ENCODE assay signal across 18 cellular contexts in genomic region chr13:106573279-106573831, GRCh38. TPM values are rescaled to one million over a fixed set of nuclear protein-coding genes. Genes with fewer than 3 reads are reported as not detected.
DNase-seq lines count a peak whose midpoint lies in the region; ATAC-seq and TF ChIP-seq lines count a peak whose summit lies in the region.
"Had no signal": no experiment of that assay in that cellular context is flagged by ENCODE, and none has a peak within 500 bp of the region (broad histone marks: within the 10 kb centered on the region; RNA-seq: fewer than 3 reads in every experiment).

No MANE protein-coding gene starts in this region.

- 75% methylated on average over 8 of the region's 8 CpGs for WGBS in right lobe of liver (ENCODE audit: insufficient coverage, low coverage, low lambda C conversion rate, missing lambda C conversion rate)

- H3K4me3 Mint-ChIP-seq in mesothelial cell of epicardium = no peak overlapping the region
- H3K4me3 Mint-ChIP-seq: activated naive CD4-positive, alpha-beta T cell treated with anti-CD3 and anti-CD28 coated beads, Interleukin-2, amount 10 ng/mL, durations not matched to agents 7 days and 5 days; naive thymus-derived CD4-positive, alpha-beta T cell; T-helper 17 cell had no signal

- no peaks in the 10 kb centered on the region for H3K9me3 Mint-ChIP-seq in mesothelial cell of epicardium

- ATAC-seq in right lobe of liver (no peak), HG02973 (IDR thresholded peaks at IDR 0.05; ENCODE audit: unreplicated experiment) (no peak)
- ATAC-seq: activated CD4-positive, CD25-positive, alpha-beta regulatory T cell treated with anti-CD3 and anti-CD28 coated beads, Interleukin-2, amount 50 U/mL, for 24 hours; K562; naive thymus-derived CD4-positive, alpha-beta T cell; T-helper 17 cell had no signal

- peak overlapping the region; percentile 44 for H3K27ac ChIP-seq in angular gyrus (ENCODE audit: low read depth, low read length)
- no peak overlapping the region for H3K27ac ChIP-seq in right lobe of liver
- H3K27ac ChIP-seq: cardiac muscle cell had no signal

- peak overlapping the region; percentile 74 for H3K4me2 ChIP-seq in skeletal muscle satellite cell (ENCODE audit: low read length)

- H3K4me1 Mint-ChIP-seq in mesothelial cell of epicardium = peaks cover 7% of the 10 kb centered on the region

- H3K4me1 ChIP-seq in skeletal muscle satellite cell (ENCODE audit: control insufficient read depth, insufficient read depth, low read length) = peaks cover 17% of the 10 kb centered on the region
- peaks cover 0 to 3% (median 0%) of the 10 kb centered on the region in 4 donors for H3K4me1 ChIP-seq in right lobe of liver
- H3K4me1 ChIP-seq: prostate gland had no signal

- no peak overlapping the region for H3K27ac Mint-ChIP-seq in mesothelial cell of epicardium
- H3K27ac Mint-ChIP-seq: activated naive CD4-positive, alpha-beta T cell treated with anti-CD3 and anti-CD28 coated beads, Interleukin-2, amount 10 ng/mL, durations not matched to agents 7 days and 5 days; T-helper 17 cell had no signal

- H3K9me3 ChIP-seq in skeletal muscle satellite cell (replicated peaks; ENCODE audit: low read length) = no peaks in the 10 kb centered on the region
- H3K9me3 ChIP-seq in right lobe of liver = no peaks in the 10 kb centered on the region
- H3K9me3 ChIP-seq: prostate gland, tibial artery had no signal

- H3K9ac ChIP-seq in skeletal muscle satellite cell (ENCODE audit: low read depth, low read length) = peak overlapping the region; percentile 51

- TF ChIP-seq CTCF in foreskin fibroblast (IDR thresholded peaks at IDR 0.05; ENCODE audit: low read depth, low read length) (no peak), mesothelial cell of epicardium (IDR thresholded peaks at IDR 0.05; ENCODE audit: unreplicated experiment) (no peak), right lobe of liver (IDR thresholded peaks at IDR 0.05) (no peak)

- TF ChIP-seq POLR2A in right lobe of liver (IDR thresholded peaks at IDR 0.05) = no peak

- H3K36me3 ChIP-seq in skeletal muscle satellite cell (ENCODE audit: insufficient read depth, low read length) (no peaks in the 10 kb centered on the region), right lobe of liver (no peaks in the 10 kb centered on the region)
- H3K36me3 ChIP-seq: cardiac muscle cell, prostate gland, tibial artery had no signal

- DNase-seq in AG20443 (ENCODE audit: low spot score) (peak; percentile 79), foreskin fibroblast (peak; percentile 69 to 87), mesothelial cell of epicardium (ENCODE audit: low spot score in 2 of 2, unreplicated experiment in 2 of 2) (no peak), right lobe of liver (no peak), NCI-H345 (lab: John Stamatoyannopoulos, UW) (no peak)
- DNase-seq: activated naive CD4-positive, alpha-beta T cell treated with anti-CD3 and anti-CD28 coated beads, Interleukin-2, amount 10 ng/mL, durations not matched to agents 7 days and 5 days; kidney glomerular epithelial cell; naive thymus-derived CD4-positive, alpha-beta T cell; NK-92 treated with Interleukin-12 subunit alpha and Interleukin-12 subunit beta, amount 100 ng/mL, for 24 hours; T-helper 17 cell had no signal

- H3K36me3 Mint-ChIP-seq in mesothelial cell of epicardium = no peaks in the 10 kb centered on the region

- intact Hi-C loops in right lobe of liver (cut with DNase I) = no loop called here

- no peaks in the 10 kb centered on the region for H3K27me3 Mint-ChIP-seq in mesothelial cell of epicardium (ENCODE audit: low read depth)
- H3K27me3 Mint-ChIP-seq: activated naive CD4-positive, alpha-beta T cell treated with anti-CD3 and anti-CD28 coated beads, Interleukin-2, amount 10 ng/mL, durations not matched to agents 7 days and 5 days; naive thymus-derived CD4-positive, alpha-beta T cell; T-helper 17 cell had no signal

- no peaks in the 10 kb centered on the region for H3K27me3 ChIP-seq in skeletal muscle satellite cell (ENCODE audit: control insufficient read depth, insufficient read depth, low read length)
- H3K27me3 ChIP-seq in right lobe of liver = no peaks in the 10 kb centered on the region
- H3K27me3 ChIP-seq: cardiac muscle cell, tibial artery had no signal

- peak overlapping the region in 1 of 2 donors; percentile 26 for H3K4me3 ChIP-seq in foreskin fibroblast (ENCODE audit: low read depth in 1 of 2, low read length in 2 of 2)
- H3K4me3 ChIP-seq in skeletal muscle satellite cell (ENCODE audit: low read length) = peak overlapping the region; percentile 42
- no peak overlapping the region for H3K4me3 ChIP-seq in right lobe of liver
- H3K4me3 ChIP-seq: cardiac muscle cell, K562, prostate gland, tibial artery had no signal

RNA-seq across cellular contexts. Expression of gene ARGLU1, which starts 5.4 kb away (rescaled TPM):
- 25.3 and 36.0 TPM in 2 replicates for total RNA-seq in skeletal muscle satellite cell (2012; rRNA removed)
- total RNA-seq in mesothelial cell of epicardium (231 to 235 TPM (median 233 TPM) in 3 replicates), right lobe of liver (10 to 100 TPM; 19.9 to 35.6 (median 32.0) TPM)

RNA-seq across cellular contexts. Expression of gene EFNB2, which starts 37.9 kb away (rescaled TPM):
- total RNA-seq in skeletal muscle satellite cell (2012; rRNA removed) = 4.6 and 6.1 TPM in 2 replicates
- total RNA-seq in mesothelial cell of epicardium = 197 to 211 TPM (median 202 TPM) in 3 replicates
- total RNA-seq in right lobe of liver = 1 to 10 TPM; 2.3 to 9.8 (median 3.9) TPM

Comparison
In these comparisons a context has a peak if more than half of its experiments do, and no peak if none do; other contexts are left out.
1. DNase-seq: peak in AG20443 (single experiment) and foreskin fibroblast (2 of 2); none in mesothelial cell of epicardium (0 of 2), right lobe of liver (0 of 3) and NCI-H345 (single experiment).
2. RNA of gene EFNB2, which starts 37.9 kb away (total RNA-seq): 197 to 211 TPM in mesothelial cell of epicardium; 2.3 to 9.8 TPM in right lobe of liver; every median in the first group is over 10 times any median in the second.